In the genomic region with DNA sequence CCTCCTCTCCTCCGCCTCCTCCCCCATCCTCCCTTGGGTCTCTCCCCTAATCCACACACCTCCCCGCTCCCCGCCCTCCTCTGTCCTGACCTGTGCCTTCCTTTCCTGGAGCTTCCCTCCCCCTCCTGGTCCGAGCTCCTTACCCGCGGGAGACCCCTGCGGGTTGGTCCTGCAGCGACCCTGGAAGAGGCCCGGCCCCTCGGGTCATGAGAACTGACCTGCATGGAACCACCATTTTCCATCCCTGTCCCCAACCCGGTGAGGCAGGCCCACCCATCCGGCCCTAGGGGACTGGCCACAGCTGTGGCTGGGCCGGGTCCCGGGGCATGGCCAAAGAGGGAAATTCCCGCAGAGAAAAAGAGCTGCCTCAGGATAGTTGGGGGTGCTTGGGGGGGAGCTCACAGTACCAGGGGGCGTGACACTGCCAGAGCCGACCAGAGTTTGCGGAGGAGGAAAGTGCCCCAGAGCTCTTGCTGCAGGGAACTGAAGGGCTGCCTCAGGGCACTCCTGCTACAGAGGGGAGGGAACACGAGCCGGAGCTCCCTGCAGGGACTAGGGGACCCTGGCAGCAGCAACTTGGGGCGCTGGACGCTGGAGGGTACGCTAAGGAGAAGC, we compare ENCODE assay signal across 1 cellular context.
TF ChIP-seq lines count a peak whose summit lies in the region.

No MANE protein-coding gene starts in this region.

TF ChIP-seq in HepG2, 621 proteins besides CTCF, POLR2A, EP300 and RAD21 (continued from another document and continues in another):
- TF ChIP-seq, protein P1, sequence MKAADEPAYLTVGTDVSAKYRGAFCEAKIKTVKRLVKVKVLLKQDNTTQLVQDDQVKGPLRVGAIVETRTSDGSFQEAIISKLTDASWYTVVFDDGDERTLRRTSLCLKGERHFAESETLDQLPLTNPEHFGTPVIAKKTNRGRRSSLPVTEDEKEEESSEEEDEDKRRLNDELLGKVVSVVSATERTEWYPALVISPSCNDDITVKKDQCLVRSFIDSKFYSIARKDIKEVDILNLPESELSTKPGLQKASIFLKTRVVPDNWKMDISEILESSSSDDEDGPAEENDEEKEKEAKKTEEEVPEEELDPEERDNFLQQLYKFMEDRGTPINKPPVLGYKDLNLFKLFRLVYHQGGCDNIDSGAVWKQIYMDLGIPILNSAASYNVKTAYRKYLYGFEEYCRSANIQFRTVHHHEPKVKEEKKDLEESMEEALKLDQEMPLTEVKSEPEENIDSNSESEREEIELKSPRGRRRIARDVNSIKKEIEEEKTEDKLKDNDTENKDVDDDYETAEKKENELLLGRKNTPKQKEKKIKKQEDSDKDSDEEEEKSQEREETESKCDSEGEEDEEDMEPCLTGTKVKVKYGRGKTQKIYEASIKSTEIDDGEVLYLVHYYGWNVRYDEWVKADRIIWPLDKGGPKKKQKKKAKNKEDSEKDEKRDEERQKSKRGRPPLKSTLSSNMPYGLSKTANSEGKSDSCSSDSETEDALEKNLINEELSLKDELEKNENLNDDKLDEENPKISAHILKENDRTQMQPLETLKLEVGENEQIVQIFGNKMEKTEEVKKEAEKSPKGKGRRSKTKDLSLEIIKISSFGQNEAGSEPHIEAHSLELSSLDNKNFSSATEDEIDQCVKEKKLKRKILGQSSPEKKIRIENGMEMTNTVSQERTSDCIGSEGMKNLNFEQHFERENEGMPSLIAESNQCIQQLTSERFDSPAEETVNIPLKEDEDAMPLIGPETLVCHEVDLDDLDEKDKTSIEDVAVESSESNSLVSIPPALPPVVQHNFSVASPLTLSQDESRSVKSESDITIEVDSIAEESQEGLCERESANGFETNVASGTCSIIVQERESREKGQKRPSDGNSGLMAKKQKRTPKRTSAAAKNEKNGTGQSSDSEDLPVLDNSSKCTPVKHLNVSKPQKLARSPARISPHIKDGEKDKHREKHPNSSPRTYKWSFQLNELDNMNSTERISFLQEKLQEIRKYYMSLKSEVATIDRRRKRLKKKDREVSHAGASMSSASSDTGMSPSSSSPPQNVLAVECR (CRISPR knock-in tag; IDR thresholded peaks at IDR 0.05; ENCODE audit: borderline replicate concordance) = peak; percentile 44; the same call in 1 of the 2 replicates
- TF ChIP-seq ZFP90 (CRISPR knock-in tag; IDR thresholded peaks at IDR 0.05; ENCODE audit: borderline replicate concordance) (peak; percentile 84; the same call in 1 of the 2 replicates), ELF4 (CRISPR knock-in tag; IDR thresholded peaks at IDR 0.05; ENCODE audit: borderline replicate concordance) (no peak), MED13 (CRISPR knock-in tag; IDR thresholded peaks at IDR 0.05) (peak; percentile 86), GATAD1 (CRISPR knock-in tag; IDR thresholded peaks at IDR 0.05) (peak; percentile 29; the same call in 1 of the 2 replicates), ZNF350 (CRISPR knock-in tag; IDR thresholded peaks at IDR 0.05; ENCODE audit: borderline replicate concordance, low read depth) (peak; percentile 75; the same call in 1 of the 2 replicates), ZC3H4 (CRISPR knock-in tag; IDR thresholded peaks at IDR 0.05; ENCODE audit: borderline replicate concordance) (no peak; the same call in 1 of the 2 replicates), MEF2D (CRISPR knock-in tag; IDR thresholded peaks at IDR 0.05) (no peak), ZBTB7B (CRISPR knock-in tag; IDR thresholded peaks at IDR 0.05) (peak; percentile 86), PPARG (CRISPR knock-in tag; conservative IDR thresholded peaks at IDR 0.05) (peak; percentile 89), ZNF713 (CRISPR knock-in tag; IDR thresholded peaks at IDR 0.05) (no peak), ZNF569 (CRISPR knock-in tag; IDR thresholded peaks at IDR 0.05; ENCODE audit: borderline replicate concordance) (no peak), AHR (CRISPR knock-in tag; IDR thresholded peaks at IDR 0.05) (no peak; the same call in 1 of the 2 replicates), ZNF841 (CRISPR knock-in tag; IDR thresholded peaks at IDR 0.05; ENCODE audit: borderline replicate concordance) (no peak), ZNF678 (CRISPR knock-in tag; IDR thresholded peaks at IDR 0.05) (0 out of 2 replicates have a peak, but pooled peaks have one; percentile 65), MXD4 (CRISPR knock-in tag; IDR thresholded peaks at IDR 0.05) (no peak), ZSCAN20 (CRISPR knock-in tag; IDR thresholded peaks at IDR 0.05; ENCODE audit: borderline replicate concordance) (peak; percentile 65; the same call in 1 of the 2 replicates), NCOA5 (CRISPR knock-in tag; IDR thresholded peaks at IDR 0.05) (no peak), ZNF501 (CRISPR knock-in tag; IDR thresholded peaks at IDR 0.05) (peak; percentile 70), KDM1A (CRISPR knock-in tag; IDR thresholded peaks at IDR 0.05) (no peak), MAF1 (CRISPR knock-in tag; IDR thresholded peaks at IDR 0.05; ENCODE audit: borderline replicate concordance) (peak; percentile 34; the same call in 1 of the 2 replicates), KAT2B (IDR thresholded peaks at IDR 0.05; ENCODE audit: borderline replicate concordance, low read depth, low read length) (no peak), ZNF205 (CRISPR knock-in tag; IDR thresholded peaks at IDR 0.05) (no peak), ZNF230 (CRISPR knock-in tag; IDR thresholded peaks at IDR 0.05) (peak; percentile 76; the same call in 1 of the 2 replicates), JARID2 (CRISPR knock-in tag; IDR thresholded peaks at IDR 0.05; ENCODE audit: insufficient replicate concordance) (no peak), HMG20A (CRISPR knock-in tag; IDR thresholded peaks at IDR 0.05; ENCODE audit: borderline replicate concordance) (no peak)
- TF ChIP-seq, protein P2, sequence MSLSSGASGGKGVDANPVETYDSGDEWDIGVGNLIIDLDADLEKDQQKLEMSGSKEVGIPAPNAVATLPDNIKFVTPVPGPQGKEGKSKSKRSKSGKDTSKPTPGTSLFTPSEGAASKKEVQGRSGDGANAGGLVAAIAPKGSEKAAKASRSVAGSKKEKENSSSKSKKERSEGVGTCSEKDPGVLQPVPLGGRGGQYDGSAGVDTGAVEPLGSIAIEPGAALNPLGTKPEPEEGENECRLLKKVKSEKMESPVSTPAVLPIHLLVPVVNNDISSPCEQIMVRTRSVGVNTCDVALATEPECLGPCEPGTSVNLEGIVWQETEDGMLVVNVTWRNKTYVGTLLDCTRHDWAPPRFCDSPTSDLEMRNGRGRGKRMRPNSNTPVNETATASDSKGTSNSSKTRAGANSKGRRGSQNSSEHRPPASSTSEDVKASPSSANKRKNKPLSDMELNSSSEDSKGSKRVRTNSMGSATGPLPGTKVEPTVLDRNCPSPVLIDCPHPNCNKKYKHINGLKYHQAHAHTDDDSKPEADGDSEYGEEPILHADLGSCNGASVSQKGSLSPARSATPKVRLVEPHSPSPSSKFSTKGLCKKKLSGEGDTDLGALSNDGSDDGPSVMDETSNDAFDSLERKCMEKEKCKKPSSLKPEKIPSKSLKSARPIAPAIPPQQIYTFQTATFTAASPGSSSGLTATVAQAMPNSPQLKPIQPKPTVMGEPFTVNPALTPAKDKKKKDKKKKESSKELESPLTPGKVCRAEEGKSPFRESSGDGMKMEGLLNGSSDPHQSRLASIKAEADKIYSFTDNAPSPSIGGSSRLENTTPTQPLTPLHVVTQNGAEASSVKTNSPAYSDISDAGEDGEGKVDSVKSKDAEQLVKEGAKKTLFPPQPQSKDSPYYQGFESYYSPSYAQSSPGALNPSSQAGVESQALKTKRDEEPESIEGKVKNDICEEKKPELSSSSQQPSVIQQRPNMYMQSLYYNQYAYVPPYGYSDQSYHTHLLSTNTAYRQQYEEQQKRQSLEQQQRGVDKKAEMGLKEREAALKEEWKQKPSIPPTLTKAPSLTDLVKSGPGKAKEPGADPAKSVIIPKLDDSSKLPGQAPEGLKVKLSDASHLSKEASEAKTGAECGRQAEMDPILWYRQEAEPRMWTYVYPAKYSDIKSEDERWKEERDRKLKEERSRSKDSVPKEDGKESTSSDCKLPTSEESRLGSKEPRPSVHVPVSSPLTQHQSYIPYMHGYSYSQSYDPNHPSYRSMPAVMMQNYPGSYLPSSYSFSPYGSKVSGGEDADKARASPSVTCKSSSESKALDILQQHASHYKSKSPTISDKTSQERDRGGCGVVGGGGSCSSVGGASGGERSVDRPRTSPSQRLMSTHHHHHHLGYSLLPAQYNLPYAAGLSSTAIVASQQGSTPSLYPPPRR (CRISPR knock-in tag; IDR thresholded peaks at IDR 0.05; ENCODE audit: borderline replicate concordance) = peak; percentile 34; the same call in 1 of the 2 replicates
- TF ChIP-seq, protein P3, sequence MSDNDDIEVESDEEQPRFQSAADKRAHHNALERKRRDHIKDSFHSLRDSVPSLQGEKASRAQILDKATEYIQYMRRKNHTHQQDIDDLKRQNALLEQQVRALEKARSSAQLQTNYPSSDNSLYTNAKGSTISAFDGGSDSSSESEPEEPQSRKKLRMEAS (IDR thresholded peaks at IDR 0.05) = peak; percentile 39
- TF ChIP-seq, protein P4, sequence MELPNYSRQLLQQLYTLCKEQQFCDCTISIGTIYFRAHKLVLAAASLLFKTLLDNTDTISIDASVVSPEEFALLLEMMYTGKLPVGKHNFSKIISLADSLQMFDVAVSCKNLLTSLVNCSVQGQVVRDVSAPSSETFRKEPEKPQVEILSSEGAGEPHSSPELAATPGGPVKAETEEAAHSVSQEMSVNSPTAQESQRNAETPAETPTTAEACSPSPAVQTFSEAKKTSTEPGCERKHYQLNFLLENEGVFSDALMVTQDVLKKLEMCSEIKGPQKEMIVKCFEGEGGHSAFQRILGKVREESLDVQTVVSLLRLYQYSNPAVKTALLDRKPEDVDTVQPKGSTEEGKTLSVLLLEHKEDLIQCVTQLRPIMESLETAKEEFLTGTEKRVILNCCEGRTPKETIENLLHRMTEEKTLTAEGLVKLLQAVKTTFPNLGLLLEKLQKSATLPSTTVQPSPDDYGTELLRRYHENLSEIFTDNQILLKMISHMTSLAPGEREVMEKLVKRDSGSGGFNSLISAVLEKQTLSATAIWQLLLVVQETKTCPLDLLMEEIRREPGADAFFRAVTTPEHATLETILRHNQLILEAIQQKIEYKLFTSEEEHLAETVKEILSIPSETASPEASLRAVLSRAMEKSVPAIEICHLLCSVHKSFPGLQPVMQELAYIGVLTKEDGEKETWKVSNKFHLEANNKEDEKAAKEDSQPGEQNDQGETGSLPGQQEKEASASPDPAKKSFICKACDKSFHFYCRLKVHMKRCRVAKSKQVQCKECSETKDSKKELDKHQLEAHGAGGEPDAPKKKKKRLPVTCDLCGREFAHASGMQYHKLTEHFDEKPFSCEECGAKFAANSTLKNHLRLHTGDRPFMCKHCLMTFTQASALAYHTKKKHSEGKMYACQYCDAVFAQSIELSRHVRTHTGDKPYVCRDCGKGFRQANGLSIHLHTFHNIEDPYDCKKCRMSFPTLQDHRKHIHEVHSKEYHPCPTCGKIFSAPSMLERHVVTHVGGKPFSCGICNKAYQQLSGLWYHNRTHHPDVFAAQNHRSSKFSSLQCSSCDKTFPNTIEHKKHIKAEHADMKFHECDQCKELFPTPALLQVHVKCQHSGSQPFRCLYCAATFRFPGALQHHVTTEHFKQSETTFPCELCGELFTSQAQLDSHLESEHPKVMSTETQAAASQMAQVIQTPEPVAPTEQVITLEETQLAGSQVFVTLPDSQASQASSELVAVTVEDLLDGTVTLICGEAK (IDR thresholded peaks at IDR 0.05) = no peak
- TF ChIP-seq, protein P4 (CRISPR knock-in tag; IDR thresholded peaks at IDR 0.05) = peak; percentile 69
- TF ChIP-seq, protein P5, sequence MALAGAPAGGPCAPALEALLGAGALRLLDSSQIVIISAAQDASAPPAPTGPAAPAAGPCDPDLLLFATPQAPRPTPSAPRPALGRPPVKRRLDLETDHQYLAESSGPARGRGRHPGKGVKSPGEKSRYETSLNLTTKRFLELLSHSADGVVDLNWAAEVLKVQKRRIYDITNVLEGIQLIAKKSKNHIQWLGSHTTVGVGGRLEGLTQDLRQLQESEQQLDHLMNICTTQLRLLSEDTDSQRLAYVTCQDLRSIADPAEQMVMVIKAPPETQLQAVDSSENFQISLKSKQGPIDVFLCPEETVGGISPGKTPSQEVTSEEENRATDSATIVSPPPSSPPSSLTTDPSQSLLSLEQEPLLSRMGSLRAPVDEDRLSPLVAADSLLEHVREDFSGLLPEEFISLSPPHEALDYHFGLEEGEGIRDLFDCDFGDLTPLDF (CRISPR knock-in tag; IDR thresholded peaks at IDR 0.05) = 0 out of 2 replicates have a peak, but pooled peaks have one; percentile 30
- TF ChIP-seq, protein P6, sequence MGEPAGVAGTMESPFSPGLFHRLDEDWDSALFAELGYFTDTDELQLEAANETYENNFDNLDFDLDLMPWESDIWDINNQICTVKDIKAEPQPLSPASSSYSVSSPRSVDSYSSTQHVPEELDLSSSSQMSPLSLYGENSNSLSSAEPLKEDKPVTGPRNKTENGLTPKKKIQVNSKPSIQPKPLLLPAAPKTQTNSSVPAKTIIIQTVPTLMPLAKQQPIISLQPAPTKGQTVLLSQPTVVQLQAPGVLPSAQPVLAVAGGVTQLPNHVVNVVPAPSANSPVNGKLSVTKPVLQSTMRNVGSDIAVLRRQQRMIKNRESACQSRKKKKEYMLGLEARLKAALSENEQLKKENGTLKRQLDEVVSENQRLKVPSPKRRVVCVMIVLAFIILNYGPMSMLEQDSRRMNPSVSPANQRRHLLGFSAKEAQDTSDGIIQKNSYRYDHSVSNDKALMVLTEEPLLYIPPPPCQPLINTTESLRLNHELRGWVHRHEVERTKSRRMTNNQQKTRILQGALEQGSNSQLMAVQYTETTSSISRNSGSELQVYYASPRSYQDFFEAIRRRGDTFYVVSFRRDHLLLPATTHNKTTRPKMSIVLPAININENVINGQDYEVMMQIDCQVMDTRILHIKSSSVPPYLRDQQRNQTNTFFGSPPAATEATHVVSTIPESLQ (CRISPR knock-in tag; conservative IDR thresholded peaks at IDR 0.05) = no peak
